22 cellular contexts compared by ENCODE assay signal in the genomic region with DNA sequence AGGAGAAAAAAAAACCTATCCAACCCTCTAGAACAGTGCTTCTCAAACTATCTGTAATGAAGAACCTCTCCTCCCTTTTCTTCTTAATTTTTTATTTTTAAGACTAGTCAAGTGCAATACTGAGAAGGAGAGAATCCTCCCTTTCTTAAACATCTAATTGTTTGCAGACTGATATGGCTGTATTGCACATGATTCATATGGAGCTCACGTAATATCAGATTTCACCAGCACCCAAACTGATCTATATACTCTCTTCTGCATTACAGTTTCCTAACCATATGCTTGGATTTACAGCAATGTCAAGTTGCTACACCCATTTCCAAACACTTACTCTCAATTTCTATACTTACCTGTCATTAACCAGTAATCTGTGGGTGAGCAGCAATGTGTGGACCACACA.
"Had no signal": no experiment of that assay in that cellular context is flagged by ENCODE, and none has a peak within 500 bp of the region (broad histone marks: within the 10 kb centered on the region; RNA-seq: fewer than 3 reads in every experiment).

No MANE protein-coding gene starts in this region.

- ATAC-seq: activated CD4-positive, alpha-beta T cell treated with anti-CD3 and anti-CD28 coated beads for 36 hours; esophagus mucosa; gastroesophageal sphincter; heart left ventricle; right lobe of liver; stimulated activated naive CD8-positive, alpha-beta T cell treated with anti-CD3 and anti-CD28 coated beads, Interleukin-15, Interleukin-2, amounts not matched to agents 100 U/mL and 50 U/mL, for 24 hours had no signal

- H3K4me1 ChIP-seq: gastroesophageal sphincter, right lobe of liver, testis had no signal

- H3K4me3 ChIP-seq: gastroesophageal sphincter, heart left ventricle, right lobe of liver, testis had no signal

- DNase-seq: activated CD4-positive, alpha-beta T cell treated with anti-CD3 and anti-CD28 coated beads for 36 hours; activated CD4-positive, CD25-positive, alpha-beta regulatory T cell; activated effector memory CD4-positive, alpha-beta T cell treated with anti-CD3 and anti-CD28 coated beads, Interleukin-2, amount 50 U/mL, for 16 hours; activated naive CD4-positive, alpha-beta T cell treated with anti-CD3 and anti-CD28 coated beads for 36 hours; activated naive CD8-positive, alpha-beta T cell treated with anti-CD3 and anti-CD28 coated beads for 36 hours; activated T-cell treated with anti-CD3 and anti-CD28 coated beads for 4 hours; brain microvascular endothelial cell; caudate nucleus; endodermal cell; heart left ventricle; hypothalamus; immature natural killer cell; naive B cell; nephron progenitor cell; right lobe of liver; stimulated activated CD4-positive, alpha-beta T cell treated with anti-CD3 and anti-CD28 coated beads, Interleukin-2, amount 100 ng/mL, for 48 hours; stimulated activated naive CD8-positive, alpha-beta T cell treated with anti-CD3 and anti-CD28 coated beads, Interleukin-15, Interleukin-2, amounts not matched to agents 100 U/mL and 50 U/mL, for 24 hours; testis had no signal

- H3K27me3 ChIP-seq: brain microvascular endothelial cell, gastroesophageal sphincter, heart left ventricle, neutrophil, right lobe of liver, testis had no signal

- H3K27ac ChIP-seq: brain microvascular endothelial cell, gastroesophageal sphincter, heart left ventricle, neutrophil, right lobe of liver, testis had no signal

- FAIRE-seq: astrocyte had no signal

- H3K9me3 ChIP-seq: gastroesophageal sphincter, heart left ventricle, neutrophil, right lobe of liver, testis had no signal
